In genomic region chr16:69327585-69328310, GRCh38 we compare ENCODE assay signal across 1 cellular context.
TF ChIP-seq lines count a peak whose summit lies in the region.

No MANE protein-coding gene starts in this region.

TF ChIP-seq in liver, 16 proteins besides CTCF, POLR2A, EP300 and RAD21 (continued from another document):
- TF ChIP-seq REST (IDR thresholded peaks at IDR 0.05) (no peak), TAF1 (conservative IDR thresholded peaks at IDR 0.05) (no peak), EGR1 (IDR thresholded peaks at IDR 0.05; ENCODE audit: low read depth in 2 of 2) (no peak)
